10 cellular contexts compared by ENCODE assay signal in genomic region chr3:48478631-48479555, GRCh38. TPM values are rescaled to one million over a fixed set of nuclear protein-coding genes. Genes with fewer than 3 reads are reported as not detected.
A peak's percentile ranks its signal among the peaks of the same experiment; 100 is the strongest.
DNase-seq lines count a peak whose midpoint lies in the region; ATAC-seq and TF ChIP-seq lines count a peak whose summit lies in the region.
"Had no signal": no experiment of that assay in that cellular context is flagged by ENCODE, and none has a peak within 500 bp of the region (broad histone marks: within the 10 kb centered on the region; RNA-seq: fewer than 3 reads in every experiment).

No MANE protein-coding gene starts in this region.

- no peaks in the 10 kb centered on the region for H3K27me3 ChIP-seq in CD8-positive, alpha-beta T cell (ENCODE audit: insufficient read depth, low read length)
- H3K27me3 ChIP-seq in mononuclear cell (ENCODE audit: insufficient read depth, low read length) (no peaks in the 10 kb centered on the region), BE2C (no peaks in the 10 kb centered on the region)

- no peaks in the 10 kb centered on the region for H3K9me3 ChIP-seq in CD8-positive, alpha-beta T cell (ENCODE audit: low read length)
- H3K9me3 ChIP-seq in mononuclear cell (ENCODE audit: low read depth, low read length), result no peaks in the 10 kb centered on the region
- no peaks in the 10 kb centered on the region for H3K9me3 ChIP-seq in BE2C

- peak; percentile 80 for ATAC-seq in CD8-positive, alpha-beta T cell
- peak; percentile 74 to 81 for ATAC-seq in activated T-cell treated with anti-CD3 and anti-CD28 coated beads, Interleukin-2, amount 50 U/mL, for 72 hours (replicated peaks in 1 of 2)
- ATAC-seq in HG03378 (IDR thresholded peaks at IDR 0.05; ENCODE audit: unreplicated experiment), result no peak
- no peak for ATAC-seq in HG02884 (IDR thresholded peaks at IDR 0.05; ENCODE audit: unreplicated experiment)

- no peaks in the 10 kb centered on the region for H3K36me3 ChIP-seq in CD8-positive, alpha-beta T cell (ENCODE audit: insufficient read depth, low read length)
- H3K36me3 ChIP-seq in BE2C, result no peaks in the 10 kb centered on the region

- H3K27me3 Mint-ChIP-seq in CD8-positive, alpha-beta T cell (ENCODE audit: low read depth), result no peaks in the 10 kb centered on the region
- H3K27me3 Mint-ChIP-seq in activated T-cell treated with anti-CD3 and anti-CD28 coated beads, Interleukin-2, amount 50 U/mL, for 72 hours (ENCODE audit: low read depth), result no peaks in the 10 kb centered on the region

- peak overlapping the region; percentile 81 for H3K4me3 Mint-ChIP-seq in CD8-positive, alpha-beta T cell
- peak overlapping the region; percentile 64 to 74 for H3K4me3 Mint-ChIP-seq in activated T-cell treated with anti-CD3 and anti-CD28 coated beads, Interleukin-2, amount 50 U/mL, for 72 hours

- H3K27ac ChIP-seq in CD8-positive, alpha-beta T cell (ENCODE audit: low read depth, low read length), result peak overlapping the region; percentile 58

- no peak for TF ChIP-seq CTCF in CD8-positive, alpha-beta T cell (IDR thresholded peaks at IDR 0.05)
- no peak for TF ChIP-seq CTCF in BE2C (IDR thresholded peaks at IDR 0.05; ENCODE audit: low read depth, low read length)

- H3K36me3 Mint-ChIP-seq in CD8-positive, alpha-beta T cell, result peaks cover 3% of the 10 kb centered on the region
- H3K36me3 Mint-ChIP-seq in activated T-cell treated with anti-CD3 and anti-CD28 coated beads, Interleukin-2, amount 50 U/mL, for 72 hours (ENCODE audit: insufficient read depth in 2 of 2), result no peaks in the 10 kb centered on the region

- peak in 6 of 7 experiments; percentile 56 to 87 (median 66) for DNase-seq in CD8-positive, alpha-beta T cell
- DNase-seq in KG1 (lab: John Stamatoyannopoulos, UW), result peak; percentile 37
- peak; percentile 53 to 61 for DNase-seq in activated T-cell treated with anti-CD3 and anti-CD28 coated beads, Interleukin-2, amount 50 U/mL, for 72 hours
- DNase-seq in hippocampal formation (lab: John Stamatoyannopoulos, UW), result no peak
- DNase-seq in BE2C, result no peak
- DNase-seq: DMS53, NCI-H1436 had no signal

- peak overlapping the region; percentile 99 for H3K27ac Mint-ChIP-seq in CD8-positive, alpha-beta T cell
- peak overlapping the region; percentile 48 for H3K27ac Mint-ChIP-seq in activated T-cell treated with anti-CD3 and anti-CD28 coated beads, Interleukin-2, amount 50 U/mL, for 72 hours

- peaks cover 37% of the 10 kb centered on the region for H3K4me1 Mint-ChIP-seq in CD8-positive, alpha-beta T cell (ENCODE audit: low read depth)
- H3K4me1 Mint-ChIP-seq in activated T-cell treated with anti-CD3 and anti-CD28 coated beads, Interleukin-2, amount 50 U/mL, for 72 hours (ENCODE audit: low read depth), result peaks cover 44% of the 10 kb centered on the region

- POLR2A ChIA-PET in CD8-positive, alpha-beta T cell (lab: Charles Lee), result interaction anchor here (0.6 to 1.4 kb wide), 8 partner anchors 12 to 543 kb away, joined by 3 to 6 read pairs (median 5); partner anchors contain the start of genes ATRIP, CCDC51, NDUFAF3 and TMA7

- CTCF ChIA-PET in CD8-positive, alpha-beta T cell (lab: Charles Lee), result interaction anchor here (1.1 to 3.5 kb wide), 4 partner anchors 11 to 43 kb away, joined by 3 to 18 read pairs (median 5); no protein-coding TSS in a partner anchor

- intact Hi-C loops in CD8-positive, alpha-beta T cell (cut with DNase I, micrococcal nuclease), result loop anchor here (1.0 to 10.0 kb wide), 3 partner anchors 13 to 176 kb away; a partner anchor contains a TSS

- no peaks in the 10 kb centered on the region for H3K9me3 Mint-ChIP-seq in CD8-positive, alpha-beta T cell
- H3K9me3 Mint-ChIP-seq in activated T-cell treated with anti-CD3 and anti-CD28 coated beads, Interleukin-2, amount 50 U/mL, for 72 hours, result no peaks in the 10 kb centered on the region

- H3K4me1 ChIP-seq in CD8-positive, alpha-beta T cell (ENCODE audit: insufficient read depth, low read length), result peaks cover 26% of the 10 kb centered on the region
- H3K4me1 ChIP-seq in mononuclear cell (ENCODE audit: insufficient read depth, low read length), result peaks cover 32% of the 10 kb centered on the region
- no peaks in the 10 kb centered on the region for H3K4me1 ChIP-seq in BE2C

- peak overlapping the region; percentile 52 for H3K4me3 ChIP-seq in CD8-positive, alpha-beta T cell (ENCODE audit: low read depth, low read length)
- H3K4me3 ChIP-seq in mononuclear cell (ENCODE audit: low read length) (peak overlapping the region; percentile 1), BE2C (ENCODE audit: low read depth, low read length) (no peak overlapping the region)

RNA-seq across cellular contexts. Expression of gene SHISA5, which starts 25.1 kb away (rescaled TPM):
- total RNA-seq in CD8-positive, alpha-beta T cell, result 10 to 100 TPM; 84.3 to 86.0 TPM
- total RNA-seq in activated T-cell treated with anti-CD3 and anti-CD28 coated beads, Interleukin-2, amount 50 U/mL, for 72 hours, result 100 to 1,000 TPM in 1 of 2 donors, 10 to 100 TPM in 1; 69.3 to 101 TPM
- total RNA-seq in mononuclear cell, result 64.1 TPM
- 124 TPM for polyA plus RNA-seq in BE2C (2012; ENCODE audit: insufficient read depth, insufficient read length, low read depth)

RNA-seq across cellular contexts. Expression of gene ATRIP, which starts 32.4 kb away (rescaled TPM):
- total RNA-seq in CD8-positive, alpha-beta T cell, result 1 to 10 TPM; 7.4 to 8.7 TPM
- 10 to 100 TPM; 15.6 to 19.9 TPM for total RNA-seq in activated T-cell treated with anti-CD3 and anti-CD28 coated beads, Interleukin-2, amount 50 U/mL, for 72 hours
- 5.1 TPM for total RNA-seq in mononuclear cell
- polyA plus RNA-seq in BE2C (2012; ENCODE audit: insufficient read depth, insufficient read length, low read depth), result 9.0 TPM

RNA-seq across cellular contexts. Expression of gene TMA7, which starts 38.8 kb away (rescaled TPM):
- 100 to 1,000 TPM; 279 to 297 TPM for total RNA-seq in CD8-positive, alpha-beta T cell
- 100 to 1,000 TPM; 263 to 285 TPM for total RNA-seq in activated T-cell treated with anti-CD3 and anti-CD28 coated beads, Interleukin-2, amount 50 U/mL, for 72 hours
- 271 TPM for total RNA-seq in mononuclear cell
- polyA plus RNA-seq in BE2C (2012; ENCODE audit: insufficient read depth, insufficient read length, low read depth), result 249 TPM

RNA-seq across cellular contexts. Expression of gene CCDC51, which starts 39.0 kb away (rescaled TPM):
- 1 to 10 TPM; 2.9 to 4.7 TPM for total RNA-seq in CD8-positive, alpha-beta T cell
- total RNA-seq in activated T-cell treated with anti-CD3 and anti-CD28 coated beads, Interleukin-2, amount 50 U/mL, for 72 hours, result 10 to 100 TPM; 13.5 to 16.7 TPM
- 1.4 TPM for total RNA-seq in mononuclear cell
- polyA plus RNA-seq in BE2C (2012; ENCODE audit: insufficient read depth, insufficient read length, low read depth), result 33.3 TPM

RNA-seq across cellular contexts. Expression of gene PLXNB1, which starts 49.0 kb away (rescaled TPM):
- total RNA-seq in CD8-positive, alpha-beta T cell, result 1 to 10 TPM; 1.4 to 2.7 TPM
- 1 to 10 TPM; 3.2 to 6.1 TPM for total RNA-seq in activated T-cell treated with anti-CD3 and anti-CD28 coated beads, Interleukin-2, amount 50 U/mL, for 72 hours
- 0.63 TPM for total RNA-seq in mononuclear cell
- 24.9 TPM for polyA plus RNA-seq in BE2C (2012; ENCODE audit: insufficient read depth, insufficient read length, low read depth)

Comparison
In these comparisons a context has a peak if more than half of its experiments do, and no peak if none do; other contexts are left out.
1. ATAC-seq: peak in CD8-positive, alpha-beta T cell (single experiment) and activated T-cell treated with anti-CD3 and anti-CD28 coated beads, Interleukin-2, amount 50 U/mL, for 72 hours (2 of 2); none in HG03378 (single experiment) and HG02884 (single experiment).
2. DNase-seq: peak in CD8-positive, alpha-beta T cell (6 of 7), KG1 (single experiment) and activated T-cell treated with anti-CD3 and anti-CD28 coated beads, Interleukin-2, amount 50 U/mL, for 72 hours (2 of 2); none in hippocampal formation (0 of 2) and BE2C (single experiment).